Comparison of ENCODE assay signal across 1 cellular context in genomic region chr1:10472220-10473144, GRCh38.
TF ChIP-seq lines count a peak whose summit lies in the region.

TSS of gene DFFA (minus strand) at chr1:10472529. CDS start at chr1:10472458, 71 bp downstream.

TF ChIP-seq in GM12878, 131 proteins besides CTCF, POLR2A, EP300 and RAD21 (continued from another document):
- TF ChIP-seq PRDM15 (CRISPR knock-in tag; IDR thresholded peaks at IDR 0.05) (no peak), RCOR1 (conservative IDR thresholded peaks at IDR 0.05; ENCODE audit: low read depth, low read length) (0 out of 2 replicates have a peak, but pooled peaks have one; percentile 33), STAT1 (conservative IDR thresholded peaks at IDR 0.05) (0 out of 2 replicates have a peak, but pooled peaks have one; percentile 74), STAT3 (IDR thresholded peaks at IDR 0.05; ENCODE audit: low read depth, low read length) (peak; percentile 38; the same call in 1 of the 2 replicates), ESRRA (IDR thresholded peaks at IDR 0.05; ENCODE audit: low read length) (peak; percentile 80; the same call in 1 of the 2 replicates), EGR1 (IDR thresholded peaks at IDR 0.05; ENCODE audit: borderline replicate concordance in 1 of 2, low read depth in 2 of 2, low read length in 2 of 2) (no peak), TCF3 (IDR thresholded peaks at IDR 0.05; ENCODE audit: borderline replicate concordance, insufficient read depth, low read depth, low read length) (no peak), SIX5 (IDR thresholded peaks at IDR 0.05; ENCODE audit: low read depth, low read length, severe bottlenecking) (peak; percentile 99), SKIL (IDR thresholded peaks at IDR 0.05; ENCODE audit: low read depth, poor library complexity, severe bottlenecking) (no peak), E2F4 (IDR thresholded peaks at IDR 0.05; ENCODE audit: low read depth, low read length) (peak; percentile 54; the same call in 1 of the 2 replicates), PAX5 (IDR thresholded peaks at IDR 0.05; ENCODE audit: borderline replicate concordance, low read depth, low read length) (peak; percentile 77; the same call in 1 of the 2 replicates), BRCA1 (IDR thresholded peaks at IDR 0.05; ENCODE audit: low read depth, low read length) (peak; percentile 64), ZBTB4 (CRISPR knock-in tag; IDR thresholded peaks at IDR 0.05) (no peak), MEF2B (IDR thresholded peaks at IDR 0.05; ENCODE audit: partially characterized antibody, poor library complexity, severe bottlenecking) (peak; percentile 46)
TF ChIP-seq in GM12878: peak in this region for 55.
